9 cellular contexts compared by ENCODE assay signal in genomic region chr9:124894741-124895170, GRCh38. TPM values are rescaled to one million over a fixed set of nuclear protein-coding genes. Genes with fewer than 3 reads are reported as not detected.
DNase-seq lines count a peak whose midpoint lies in the region; ATAC-seq and TF ChIP-seq lines count a peak whose summit lies in the region.
"Had no signal": no experiment of that assay in that cellular context is flagged by ENCODE, and none has a peak within 500 bp of the region (broad histone marks: within the 10 kb centered on the region; RNA-seq: fewer than 3 reads in every experiment).

No MANE protein-coding gene starts in this region.

- TF ChIP-seq CTCF in OCI-LY1 (IDR thresholded peaks at IDR 0.05; ENCODE audit: low read length): peak; percentile 69
- peak; percentile 73 for TF ChIP-seq CTCF in astrocyte of the spinal cord (IDR thresholded peaks at IDR 0.05; ENCODE audit: low read depth, low read length)

- H3K9ac ChIP-seq in OCI-LY1 (ENCODE audit: low read length): no peak overlapping the region

- no peak overlapping the region for H3K4me2 ChIP-seq in OCI-LY1 (ENCODE audit: low read length)

- no peaks in the 10 kb centered on the region for H3K79me2 ChIP-seq in OCI-LY1 (ENCODE audit: insufficient read depth, low read length)

- H3K9me2 ChIP-seq in OCI-LY1 (ENCODE audit: low read depth, low read length): no peaks in the 10 kb centered on the region

- ATAC-seq in left colon (peak; percentile 40), GM19452 (IDR thresholded peaks at IDR 0.05; ENCODE audit: unreplicated experiment) (no peak), GM21723 (IDR thresholded peaks at IDR 0.05; ENCODE audit: unreplicated experiment) (no peak)
- ATAC-seq: mucosa of descending colon had no signal

- no peak overlapping the region for H3K27ac ChIP-seq in OCI-LY1 (ENCODE audit: low read depth, low read length, poor library complexity, severe bottlenecking)

- H3K4me3 ChIP-seq in OCI-LY1 (ENCODE audit: low read depth, low read length, poor library complexity, severe bottlenecking) (no peak overlapping the region), astrocyte of the spinal cord (ENCODE audit: low read depth, low read length) (no peak overlapping the region)
- H3K4me3 ChIP-seq: mucosa of descending colon had no signal

- no peaks in the 10 kb centered on the region for H3K27me3 ChIP-seq in OCI-LY1 (ENCODE audit: insufficient read depth, low read length)

- H3F3A ChIP-seq in OCI-LY1 (ENCODE audit: insufficient read depth, low read length): no peaks in the 10 kb centered on the region

- H3K36me3 ChIP-seq in OCI-LY1 (ENCODE audit: insufficient read depth, low read length): peaks cover 62% of the 10 kb centered on the region; the same call in 1 of the 2 replicates

- H4K20me1 ChIP-seq in OCI-LY1 (ENCODE audit: insufficient read depth, low read length): no peaks in the 10 kb centered on the region

- intact Hi-C loops in left colon (cut with DNase I, micrococcal nuclease): no loop called here

- no peak overlapping the region for H2AFZ ChIP-seq in OCI-LY1 (ENCODE audit: low read length)

- no peaks in the 10 kb centered on the region for H3K9me3 ChIP-seq in OCI-LY1 (ENCODE audit: low read length)
- H3K9me3 ChIP-seq: mucosa of descending colon had no signal

- no peaks in the 10 kb centered on the region for H3K4me1 ChIP-seq in OCI-LY1 (ENCODE audit: insufficient read depth, low read length, severe bottlenecking)

- in situ Hi-C loops in astrocyte of the spinal cord (cut with HindIII; ENCODE audit: low sequenced_read_pairs): no loop called here

- DNase-seq in stimulated activated CD4-positive, alpha-beta T cell treated with anti-CD3 and anti-CD28 coated beads, Interleukin-4, amount 100 ng/mL, for 1 hour: peak; percentile 19
- DNase-seq in stimulated activated CD4-positive, alpha-beta T cell treated with anti-CD3 and anti-CD28 coated beads, Interleukin-1b, Interleukin-23, amount 100 ng/mL, for 48 hours: no peak
- DNase-seq in astrocyte of the spinal cord (ENCODE audit: low read depth, low spot score) (peak; percentile 52), left colon (no peak), NCI-H187 (lab: John Stamatoyannopoulos, UW) (no peak)

RNA-seq across cellular contexts. Expression of gene ARPC5L, which starts 32.8 kb away (rescaled TPM):
- 10 to 100 TPM; 43.4 to 51.6 TPM for total RNA-seq in left colon

RNA-seq across cellular contexts. Expression of gene RPL35, which starts 33.0 kb away (rescaled TPM):
- 100 to 1,000 TPM; 771 to 811 TPM for total RNA-seq in left colon

RNA-seq across cellular contexts. Expression of gene WDR38, which starts 41.5 kb away (rescaled TPM):
- total RNA-seq in left colon: not detected
- total RNA-seq: mucosa of descending colon had no signal

RNA-seq across cellular contexts. Expression of gene GOLGA1, which starts 46.1 kb away (rescaled TPM):
- total RNA-seq in left colon: 10 to 100 TPM; 26.4 to 30.5 TPM

Comparison
In these comparisons a context has a peak if more than half of its experiments do, and no peak if none do; other contexts are left out.
1. DNase-seq: peak in stimulated activated CD4-positive, alpha-beta T cell treated with anti-CD3 and anti-CD28 coated beads, Interleukin-4, amount 100 ng/mL, for 1 hour (single experiment) and astrocyte of the spinal cord (single experiment); none in stimulated activated CD4-positive, alpha-beta T cell treated with anti-CD3 and anti-CD28 coated beads, Interleukin-1b, Interleukin-23, amount 100 ng/mL, for 48 hours (single experiment), left colon (0 of 2) and NCI-H187 (0 of 2).